Comparison of ENCODE assay signal across 20 cellular contexts in the genomic region with DNA sequence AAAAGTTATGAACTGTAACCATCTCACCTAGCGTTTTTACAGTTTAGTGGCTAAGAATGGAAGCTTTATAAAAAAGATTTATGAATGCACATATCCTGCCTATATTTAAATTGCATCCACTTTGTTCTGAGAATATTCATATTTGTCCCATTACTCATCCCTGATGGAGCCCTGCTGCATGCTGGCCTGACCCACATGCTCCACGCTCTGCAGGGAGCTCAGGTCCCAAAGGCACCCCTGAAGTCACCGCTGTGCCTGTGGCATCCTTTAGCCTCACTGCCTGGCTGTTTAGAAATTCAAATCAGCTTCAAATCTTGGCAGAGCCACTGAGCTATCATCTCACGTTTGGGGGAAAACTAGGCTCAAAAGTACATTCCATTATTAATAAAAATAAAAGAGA. TPM values are rescaled to one million over a fixed set of nuclear protein-coding genes. Genes with fewer than 3 reads are reported as not detected.
DNase-seq lines count a peak whose midpoint lies in the region; FAIRE-seq and TF ChIP-seq lines count a peak whose summit lies in the region.
"Had no signal": no experiment of that assay in that cellular context is flagged by ENCODE, and none has a peak within 500 bp of the region (broad histone marks: within the 10 kb centered on the region; RNA-seq: fewer than 3 reads in every experiment).

No MANE protein-coding gene starts in this region.

- no peak overlapping the region for H3K27ac ChIP-seq in osteoblast (ENCODE audit: low read depth, low read length)
- H3K27ac ChIP-seq: heart right ventricle, VCaP had no signal

- no peak for TF ChIP-seq CTCF in choroid plexus epithelial cell (conservative IDR thresholded peaks at IDR 0.05; ENCODE audit: low read depth, low read length)
- no peak for TF ChIP-seq CTCF in osteoblast (IDR thresholded peaks at IDR 0.05; ENCODE audit: extremely low read depth, low read depth, low read length)

- H3K4me3 ChIP-seq in choroid plexus epithelial cell (ENCODE audit: low read depth, low read length) (no peak overlapping the region), osteoblast (ENCODE audit: insufficient read depth, low read length) (no peak overlapping the region)
- H3K4me3 ChIP-seq: heart right ventricle had no signal

- no peaks in the 10 kb centered on the region for H3K36me3 ChIP-seq in osteoblast (ENCODE audit: insufficient read depth, low read length)
- H3K36me3 ChIP-seq: heart right ventricle had no signal

- H3K4me1 ChIP-seq in osteoblast (ENCODE audit: insufficient read depth, low read length): peaks cover 10% of the 10 kb centered on the region

- H3K9me3 ChIP-seq in osteoblast (ENCODE audit: low read depth, low read length): no peaks in the 10 kb centered on the region
- H3K9me3 ChIP-seq: heart right ventricle had no signal

- POLR2A ChIA-PET in HEK293T (lab: Yijun Ruan, JAX): no interaction called here

- H3K79me2 ChIP-seq in osteoblast (ENCODE audit: insufficient read depth, low read length): no peaks in the 10 kb centered on the region

- CTCF ChIA-PET in HEK293T (lab: Yijun Ruan, JAX): no interaction called here

- no peaks in the 10 kb centered on the region for H4K20me1 ChIP-seq in osteoblast (ENCODE audit: insufficient read depth, low read length)

- peaks cover 6% of the 10 kb centered on the region for H3K27me3 ChIP-seq in osteoblast (ENCODE audit: insufficient read depth, low read length)
- H3K27me3 ChIP-seq: heart right ventricle had no signal

- no peak overlapping the region for H2AFZ ChIP-seq in osteoblast (ENCODE audit: low read length)

- FAIRE-seq in RCC 7860 (lab: Jason Lieb, UNC): no peak
- FAIRE-seq: endometrium had no signal

- peak; percentile 40 for DNase-seq in EH (ENCODE audit: low read depth)
- peak; percentile 17 for DNase-seq in RCC 7860 (ENCODE audit: low spot score)
- DNase-seq in choroid plexus epithelial cell (ENCODE audit: low read depth): peak; percentile 74
- peak; percentile 87 for DNase-seq in osteoblast (ENCODE audit: insufficient read length, low spot score, missing footprints)
- DNase-seq in globus pallidus (ENCODE audit: low spot score): no peak
- no peak for DNase-seq in DMS 273 treated with DMSO at 0.1 percent for 48 hours (lab: John Stamatoyannopoulos, UW)
- DNase-seq in cortex of kidney (lab: John Stamatoyannopoulos, UW): no peak
- no peak for DNase-seq in HEK293T (ENCODE audit: extremely low spot score)
- DNase-seq: activated CD4-positive, alpha-beta T cell treated with anti-CD3 and anti-CD28 coated beads, Interleukin-2, amount 50 U/mL, for 48 hours; activated T-cell treated with anti-CD3 and anti-CD28 coated beads, Interleukin-2, amount 50 U/mL, for 4 hours; Calu3; cerebellar nuclear complex; heart right ventricle; NCI-H1048; NCI-H2107; NCI-H526; RPMI8226 had no signal

- no peak overlapping the region for H3K4me2 ChIP-seq in osteoblast (ENCODE audit: insufficient read depth, low read length)

TF ChIP-seq in HEK293T, 16 proteins besides CTCF, POLR2A, EP300 and RAD21:
- TF ChIP-seq ZNF384 (IDR thresholded peaks at IDR 0.05): no peak
- no peak for TF ChIP-seq SUZ12 (IDR thresholded peaks at IDR 0.05)
- TF ChIP-seq L3MBTL2 (conservative IDR thresholded peaks at IDR 0.05): no peak
- TF ChIP-seq BHLHE40 (IDR thresholded peaks at IDR 0.05; ENCODE audit: borderline replicate concordance): no peak
- TF ChIP-seq HDGF (IDR thresholded peaks at IDR 0.05; ENCODE audit: borderline replicate concordance): no peak
- TF ChIP-seq ARNT (IDR thresholded peaks at IDR 0.05): no peak
- TF ChIP-seq CTBP1 (IDR thresholded peaks at IDR 0.05; ENCODE audit: borderline replicate concordance): no peak
- TF ChIP-seq FOXA1 (IDR thresholded peaks at IDR 0.05): no peak
- TF ChIP-seq FOXM1 (IDR thresholded peaks at IDR 0.05; ENCODE audit: borderline replicate concordance): no peak
- no peak for TF ChIP-seq FOXK2 (IDR thresholded peaks at IDR 0.05)
- TF ChIP-seq, protein P1, sequence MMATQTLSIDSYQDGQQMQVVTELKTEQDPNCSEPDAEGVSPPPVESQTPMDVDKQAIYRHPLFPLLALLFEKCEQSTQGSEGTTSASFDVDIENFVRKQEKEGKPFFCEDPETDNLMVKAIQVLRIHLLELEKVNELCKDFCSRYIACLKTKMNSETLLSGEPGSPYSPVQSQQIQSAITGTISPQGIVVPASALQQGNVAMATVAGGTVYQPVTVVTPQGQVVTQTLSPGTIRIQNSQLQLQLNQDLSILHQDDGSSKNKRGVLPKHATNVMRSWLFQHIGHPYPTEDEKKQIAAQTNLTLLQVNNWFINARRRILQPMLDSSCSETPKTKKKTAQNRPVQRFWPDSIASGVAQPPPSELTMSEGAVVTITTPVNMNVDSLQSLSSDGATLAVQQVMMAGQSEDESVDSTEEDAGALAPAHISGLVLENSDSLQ (IDR thresholded peaks at IDR 0.05): no peak
- no peak for TF ChIP-seq LEF1 (IDR thresholded peaks at IDR 0.05; ENCODE audit: borderline replicate concordance)
- TF ChIP-seq ELF4 (IDR thresholded peaks at IDR 0.05): no peak
- no peak for TF ChIP-seq NFRKB (IDR thresholded peaks at IDR 0.05)
- no peak for TF ChIP-seq TARDBP (IDR thresholded peaks at IDR 0.05)

RNA-seq across cellular contexts. Expression of a gene that starts 24.4 kb away (rescaled TPM):
- total RNA-seq in osteoblast: 0.59 and 0.72 TPM in 2 replicates
- total RNA-seq: activated T-cell treated with anti-CD3 and anti-CD28 coated beads, Interleukin-2, amount 50 U/mL, for 4 hours; Calu3; kidney epithelial cell had no signal

Comparison
In these comparisons a context has a peak if more than half of its experiments do, and no peak if none do; other contexts are left out.
1. DNase-seq: peak in EH (single experiment), RCC 7860 (single experiment), choroid plexus epithelial cell (single experiment) and osteoblast (single experiment); none in globus pallidus (single experiment), DMS 273 treated with DMSO at 0.1 percent for 48 hours (single experiment), cortex of kidney (single experiment) and HEK293T (single experiment).